In the genomic region with DNA sequence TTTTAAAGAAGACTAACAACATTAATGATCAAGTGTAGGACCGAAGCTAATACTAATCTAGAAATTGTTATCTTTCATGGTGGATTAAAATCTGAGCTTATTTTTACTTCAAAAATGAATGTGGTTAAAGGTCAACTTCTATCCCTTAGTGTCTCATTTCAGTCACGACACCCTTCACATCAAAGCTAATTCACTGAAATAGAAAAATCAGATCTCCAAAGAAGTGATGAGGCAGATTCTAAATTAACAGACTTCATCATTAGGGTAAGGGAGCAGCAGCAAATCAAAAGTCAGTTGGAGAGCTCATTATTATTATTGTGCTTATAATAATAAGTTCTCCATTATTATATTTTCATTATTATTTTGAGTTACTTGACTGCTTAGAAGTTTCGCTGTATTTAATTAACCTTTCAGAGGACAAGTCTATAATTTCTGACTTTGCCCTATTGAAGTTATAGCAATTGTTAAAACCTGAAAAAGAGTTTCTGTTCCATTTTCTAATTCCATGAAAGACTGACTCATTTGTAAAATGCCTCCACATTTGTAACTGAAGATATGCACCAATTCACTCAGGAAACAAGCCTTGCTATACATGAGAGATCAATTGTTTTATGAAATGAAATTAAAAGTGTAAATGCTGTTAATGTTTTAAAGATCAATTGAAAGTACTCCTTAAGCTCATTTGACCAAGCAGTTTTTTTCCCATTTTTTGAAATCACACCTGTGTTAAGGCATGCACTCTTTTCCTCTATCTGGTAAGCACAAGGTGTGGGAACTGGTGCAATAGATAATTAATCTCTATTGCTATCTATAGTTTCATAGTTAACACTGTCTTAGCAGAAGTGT, we compare ENCODE assay signal across 22 cellular contexts. TPM values are rescaled to one million over a fixed set of nuclear protein-coding genes. Genes with fewer than 3 reads are reported as not detected.
A peak's percentile ranks its signal among the peaks of the same experiment; 100 is the strongest.
DNase-seq lines count a peak whose midpoint lies in the region; ATAC-seq, FAIRE-seq and TF ChIP-seq lines count a peak whose summit lies in the region.
"Had no signal": no experiment of that assay in that cellular context is flagged by ENCODE, and none has a peak within 500 bp of the region (broad histone marks: within the 10 kb centered on the region; RNA-seq: fewer than 3 reads in every experiment).

No MANE protein-coding gene starts in this region.

- no peak overlapping the region for H3K4me3 ChIP-seq in foreskin fibroblast (ENCODE audit: low read depth in 1 of 2, low read length in 2 of 2)
- H3K4me3 ChIP-seq: adrenal gland, colonic mucosa, ovary, Peyer's patch, SJSA1 had no signal

- no peaks in the 10 kb centered on the region for H3K27me3 Mint-ChIP-seq in natural killer cell treated with Interleukin-12 subunit alpha and Interleukin-12 subunit beta and Interleukin-15 and Interleukin-18, amount 100 ng/mL, for 72 hours
- no peaks in the 10 kb centered on the region for H3K27me3 Mint-ChIP-seq in natural killer cell (ENCODE audit: low read depth in 2 of 2)
- H3K27me3 Mint-ChIP-seq in T-helper 2 cell treated with Interferon-gamma antibody and Interleukin-4, amounts not matched to agents 5 μg/mL and 100 μg/mL, for 36 hours (ENCODE audit: low read depth), result no peaks in the 10 kb centered on the region
- H3K27me3 Mint-ChIP-seq: CD4-positive, alpha-beta T cell had no signal

- H3K4me1 Mint-ChIP-seq in natural killer cell treated with Interleukin-12 subunit alpha and Interleukin-12 subunit beta and Interleukin-15 and Interleukin-18, amount 100 ng/mL, for 72 hours (ENCODE audit: low read depth in 2 of 2), result peaks cover 11 to 21% of the 10 kb centered on the region in 2 donors
- peaks cover 7 to 21% of the 10 kb centered on the region in 2 donors for H3K4me1 Mint-ChIP-seq in natural killer cell
- H3K4me1 Mint-ChIP-seq in T-helper 2 cell treated with Interferon-gamma antibody and Interleukin-4, amounts not matched to agents 5 μg/mL and 100 μg/mL, for 36 hours (ENCODE audit: low read depth), result peaks cover 14% of the 10 kb centered on the region

- H3K4me3 Mint-ChIP-seq in natural killer cell treated with Interleukin-12 subunit alpha and Interleukin-12 subunit beta and Interleukin-15 and Interleukin-18, amount 100 ng/mL, for 72 hours, result peak overlapping the region; percentile 38
- no peak overlapping the region for H3K4me3 Mint-ChIP-seq in natural killer cell
- H3K4me3 Mint-ChIP-seq in T-helper 2 cell treated with Interferon-gamma antibody and Interleukin-4, amounts not matched to agents 5 μg/mL and 100 μg/mL, for 36 hours, result no peak overlapping the region
- H3K4me3 Mint-ChIP-seq: activated T-helper 1 cell treated with anti-CD3 and anti-CD28 coated beads, Interleukin-12 subunit alpha, Interleukin-12 subunit beta, Interleukin-2, Interleukin-4 antibody, amounts not matched to agents 30 ng/mL and 10 ng/mL and 1 ng/mL, durations not matched to agents 14 hours and 24 hours and 36 hours; CD4-positive, alpha-beta T cell; endodermal cell; T-helper 1 cell treated with Interleukin-12 subunit alpha and Interleukin-12 subunit beta and Interleukin-4 antibody, amounts not matched to agents 30 μg/mL and 1 μg/mL, for 36 hours had no signal

- no peak for DNase-seq in natural killer cell treated with Interleukin-12 subunit alpha and Interleukin-12 subunit beta and Interleukin-15 and Interleukin-18, amount 100 ng/mL, for 72 hours (ENCODE audit: low spot score)
- no peak for DNase-seq in natural killer cell
- no peak for DNase-seq in T-helper 2 cell treated with Interferon-gamma antibody and Interleukin-4, amounts not matched to agents 5 μg/mL and 100 μg/mL, for 36 hours (ENCODE audit: low spot score)
- DNase-seq in GM19240 (ENCODE audit: insufficient read length, low spot score), result no peak
- no peak for DNase-seq in foreskin fibroblast
- DNase-seq in GM12892 (ENCODE audit: insufficient read length), result no peak
- DNase-seq: activated CD4-positive, alpha-beta T cell treated with anti-CD3 and anti-CD28 coated beads, Interleukin-2, amount 50 U/mL, for 48 hours; adrenal gland; CD4-positive, alpha-beta T cell; colonic mucosa; endodermal cell; kidney glomerular epithelial cell; mammary epithelial cell; NCI-H1105 treated with DMSO at 0.1 percent for 48 hours; ovary; Peyer's patch; right cardiac atrium had no signal

- ATAC-seq in natural killer cell treated with Interleukin-12 subunit alpha and Interleukin-12 subunit beta and Interleukin-15 and Interleukin-18, amount 100 ng/mL, for 72 hours, result peak; percentile 58 to 69
- ATAC-seq in natural killer cell (no peak), GM21423 (IDR thresholded peaks at IDR 0.05; ENCODE audit: unreplicated experiment) (peak; percentile 67)
- ATAC-seq: HepG2, right cardiac atrium had no signal

- no peak for FAIRE-seq in GM12892 (lab: Jason Lieb, UNC)
- FAIRE-seq: HepG2 had no signal

- H3K27ac Mint-ChIP-seq in natural killer cell treated with Interleukin-12 subunit alpha and Interleukin-12 subunit beta and Interleukin-15 and Interleukin-18, amount 100 ng/mL, for 72 hours, result peak overlapping the region; percentile 30 to 37
- no peak overlapping the region for H3K27ac Mint-ChIP-seq in natural killer cell
- H3K27ac Mint-ChIP-seq in T-helper 2 cell treated with Interferon-gamma antibody and Interleukin-4, amounts not matched to agents 5 μg/mL and 100 μg/mL, for 36 hours, result peak overlapping the region; percentile 62
- H3K27ac Mint-ChIP-seq: activated T-helper 1 cell treated with anti-CD3 and anti-CD28 coated beads, Interleukin-12 subunit alpha, Interleukin-12 subunit beta, Interleukin-2, Interleukin-4 antibody, amounts not matched to agents 30 ng/mL and 10 ng/mL and 1 ng/mL, durations not matched to agents 14 hours and 24 hours and 36 hours; CD4-positive, alpha-beta T cell; endodermal cell; T-helper 1 cell treated with Interleukin-12 subunit alpha and Interleukin-12 subunit beta and Interleukin-4 antibody, amounts not matched to agents 30 μg/mL and 1 μg/mL, for 36 hours had no signal

- TF ChIP-seq POLR2A in GM12892 (IDR thresholded peaks at IDR 0.05; ENCODE audit: low read depth, low read length), result no peak

- H3K36me3 Mint-ChIP-seq in natural killer cell treated with Interleukin-12 subunit alpha and Interleukin-12 subunit beta and Interleukin-15 and Interleukin-18, amount 100 ng/mL, for 72 hours, result peaks cover 39% of the 10 kb centered on the region
- H3K36me3 Mint-ChIP-seq in natural killer cell, result peaks cover 14% of the 10 kb centered on the region
- H3K36me3 Mint-ChIP-seq in T-helper 2 cell treated with Interferon-gamma antibody and Interleukin-4, amounts not matched to agents 5 μg/mL and 100 μg/mL, for 36 hours (ENCODE audit: low read depth), result peaks cover 43% of the 10 kb centered on the region

- TF ChIP-seq CTCF in natural killer cell (IDR thresholded peaks at IDR 0.05) (no peak), foreskin fibroblast (IDR thresholded peaks at IDR 0.05; ENCODE audit: low read depth, low read length) (no peak)

- intact Hi-C loops in natural killer cell (cut with micrococcal nuclease), result no loop called here

- peaks cover 20% of the 10 kb centered on the region for H3K9me3 Mint-ChIP-seq in natural killer cell treated with Interleukin-12 subunit alpha and Interleukin-12 subunit beta and Interleukin-15 and Interleukin-18, amount 100 ng/mL, for 72 hours
- peaks cover 3 to 4% of the 10 kb centered on the region in 2 donors for H3K9me3 Mint-ChIP-seq in natural killer cell
- peaks cover 54% of the 10 kb centered on the region for H3K9me3 Mint-ChIP-seq in T-helper 2 cell treated with Interferon-gamma antibody and Interleukin-4, amounts not matched to agents 5 μg/mL and 100 μg/mL, for 36 hours

RNA-seq across cellular contexts. Expression of gene CMC1, which starts 23.1 kb away (rescaled TPM):
- total RNA-seq in natural killer cell treated with Interleukin-12 subunit alpha and Interleukin-12 subunit beta and Interleukin-15 and Interleukin-18, amount 100 ng/mL, for 72 hours, result 10 to 100 TPM; 20.5 to 56.8 TPM
- total RNA-seq in natural killer cell, result 100 to 1,000 TPM; 122 to 157 (median 136) TPM
- 46.0 TPM for polyA plus RNA-seq in GM12892 (2012; ENCODE audit: missing spikeins)

Comparison
In these comparisons a context has a peak if more than half of its experiments do, and no peak if none do; other contexts are left out.
1. ATAC-seq: peak in natural killer cell treated with Interleukin-12 subunit alpha and Interleukin-12 subunit beta and Interleukin-15 and Interleukin-18, amount 100 ng/mL, for 72 hours (2 of 2) and GM21423 (single experiment); none in natural killer cell (0 of 3).
2. H3K27ac Mint-ChIP-seq: peak in natural killer cell treated with Interleukin-12 subunit alpha and Interleukin-12 subunit beta and Interleukin-15 and Interleukin-18, amount 100 ng/mL, for 72 hours (2 of 2) and T-helper 2 cell treated with Interferon-gamma antibody and Interleukin-4, amounts not matched to agents 5 μg/mL and 100 μg/mL, for 36 hours (single experiment); none in natural killer cell (0 of 2).